ENCODE assay signal across 12 cellular contexts in genomic region chr18:23838801-23839366, GRCh38.
A peak's percentile ranks its signal among the peaks of the same experiment; 100 is the strongest.
DNase-seq lines count a peak whose midpoint lies in the region; ATAC-seq and TF ChIP-seq lines count a peak whose summit lies in the region.
"Had no signal": no experiment of that assay in that cellular context is flagged by ENCODE, and none has a peak within 500 bp of the region (broad histone marks: within the 10 kb centered on the region; RNA-seq: fewer than 3 reads in every experiment).

No MANE protein-coding gene starts in this region.

- H3K9me3 ChIP-seq in left ventricle myocardium inferior (replicated peaks), result no peaks in the 10 kb centered on the region
- no peaks in the 10 kb centered on the region for H3K9me3 ChIP-seq in upper lobe of right lung

- no peak overlapping the region for H3K4me3 ChIP-seq in left ventricle myocardium inferior
- peak overlapping the region; percentile 0 to 6 for H3K4me3 ChIP-seq in foreskin fibroblast (ENCODE audit: low read depth in 1 of 2, low read length in 2 of 2)
- no peak overlapping the region for H3K4me3 ChIP-seq in upper lobe of right lung
- H3K4me3 ChIP-seq: cardiac muscle cell had no signal

- peak overlapping the region; percentile 63 for H3K27ac Mint-ChIP-seq in activated T-helper 17 cell treated with anti-CD3 and anti-CD28 coated beads, Interleukin-2, amount 50 U/mL, for 72 hours
- H3K27ac Mint-ChIP-seq: T-helper 17 cell had no signal

- peaks cover 6% of the 10 kb centered on the region for H3K4me1 Mint-ChIP-seq in activated T-helper 17 cell treated with anti-CD3 and anti-CD28 coated beads, Interleukin-2, amount 50 U/mL, for 72 hours

- intact Hi-C loops in left ventricle myocardium inferior (cut with micrococcal nuclease), result no loop called here
- intact Hi-C loops in Right ventricle myocardium superior (cut with DNase I), result no loop called here
- intact Hi-C loops in upper lobe of right lung (cut with DNase I), result no loop called here

- peaks cover 24% of the 10 kb centered on the region for H3K4me1 ChIP-seq in left ventricle myocardium inferior
- peaks cover 13% of the 10 kb centered on the region for H3K4me1 ChIP-seq in upper lobe of right lung
- H3K4me1 ChIP-seq: parathyroid adenoma had no signal

- no peaks in the 10 kb centered on the region for H3K27me3 Mint-ChIP-seq in activated T-helper 17 cell treated with anti-CD3 and anti-CD28 coated beads, Interleukin-2, amount 50 U/mL, for 72 hours

- H3K27ac ChIP-seq in left ventricle myocardium inferior (replicated peaks) (peak overlapping the region; percentile 65), upper lobe of right lung (peak overlapping the region; percentile 34)
- H3K27ac ChIP-seq: cardiac muscle cell, parathyroid adenoma had no signal

- H3K36me3 Mint-ChIP-seq in activated T-helper 17 cell treated with anti-CD3 and anti-CD28 coated beads, Interleukin-2, amount 50 U/mL, for 72 hours (ENCODE audit: low read depth), result no peaks in the 10 kb centered on the region

- no peak for ATAC-seq in Right ventricle myocardium superior (ENCODE audit: poor library complexity)
- ATAC-seq in activated T-helper 17 cell treated with anti-CD3 and anti-CD28 coated beads, Interleukin-2, amount 50 U/mL, for 72 hours (replicated peaks), result peak; percentile 91
- ATAC-seq in upper lobe of right lung, result no peak
- no peak for ATAC-seq in HG03565 (IDR thresholded peaks at IDR 0.05; ENCODE audit: unreplicated experiment)
- ATAC-seq: T-helper 17 cell had no signal

- H3K9me3 Mint-ChIP-seq in activated T-helper 17 cell treated with anti-CD3 and anti-CD28 coated beads, Interleukin-2, amount 50 U/mL, for 72 hours, result no peaks in the 10 kb centered on the region

- H3K4me3 Mint-ChIP-seq in activated T-helper 17 cell treated with anti-CD3 and anti-CD28 coated beads, Interleukin-2, amount 50 U/mL, for 72 hours, result peak overlapping the region; percentile 31
- H3K4me3 Mint-ChIP-seq: T-helper 17 cell had no signal

- H3K27me3 ChIP-seq in left ventricle myocardium inferior (ENCODE audit: low read depth) (no peaks in the 10 kb centered on the region), upper lobe of right lung (no peaks in the 10 kb centered on the region)
- H3K27me3 ChIP-seq: cardiac muscle cell had no signal

- DNase-seq in left ventricle myocardium inferior (no peak), Right ventricle myocardium superior (no peak), foreskin fibroblast (peak; percentile 68 to 84), upper lobe of right lung (no peak), kidney glomerular epithelial cell (lab: John Stamatoyannopoulos, UW) (no peak), NCI-H1694 treated with DMSO at 0.1 percent for 48 hours (lab: John Stamatoyannopoulos, UW) (no peak)
- DNase-seq: NCI-H1694, T-helper 17 cell had no signal

- peaks cover 22% of the 10 kb centered on the region for H3K36me3 ChIP-seq in left ventricle myocardium inferior
- H3K36me3 ChIP-seq in upper lobe of right lung, result peaks cover 15% of the 10 kb centered on the region
- H3K36me3 ChIP-seq: cardiac muscle cell had no signal

- TF ChIP-seq CTCF in left ventricle myocardium inferior (IDR thresholded peaks at IDR 0.05; ENCODE audit: borderline replicate concordance) (no peak), foreskin fibroblast (IDR thresholded peaks at IDR 0.05; ENCODE audit: low read depth, low read length) (no peak), upper lobe of right lung (IDR thresholded peaks at IDR 0.05) (no peak)

Comparison
In these comparisons a context has a peak if more than half of its experiments do, and no peak if none do; other contexts are left out.
1. DNase-seq: peak in foreskin fibroblast (2 of 2); none in left ventricle myocardium inferior (single experiment), Right ventricle myocardium superior (single experiment), upper lobe of right lung (single experiment), kidney glomerular epithelial cell (single experiment) and NCI-H1694 treated with DMSO at 0.1 percent for 48 hours (single experiment).
2. H3K4me3 ChIP-seq: peak in foreskin fibroblast (2 of 2); none in left ventricle myocardium inferior (single experiment) and upper lobe of right lung (single experiment).